Comparison of ENCODE assay signal across 15 cellular contexts in genomic region chr7:94838717-94839116, GRCh38.
DNase-seq lines count a peak whose midpoint lies in the region; FAIRE-seq and TF ChIP-seq lines count a peak whose summit lies in the region.
"Had no signal": no experiment of that assay in that cellular context is flagged by ENCODE, and none has a peak within 500 bp of the region (broad histone marks: within the 10 kb centered on the region; RNA-seq: fewer than 3 reads in every experiment).

No MANE protein-coding gene starts in this region.

- no peak overlapping the region for H2BK5ac ChIP-seq in mesenchymal stem cell (ENCODE audit: low read depth, low read length, poor library complexity, severe bottlenecking)

- no peaks in the 10 kb centered on the region for H3K4me1 ChIP-seq in HEK293 (ENCODE audit: control insufficient read depth, insufficient read depth, low read length)
- H3K4me1 ChIP-seq in endodermal cell (ENCODE audit: control insufficient read depth, insufficient read depth, low read length): no peaks in the 10 kb centered on the region
- H3K4me1 ChIP-seq in mesenchymal stem cell (ENCODE audit: control insufficient read depth, insufficient read depth, low read depth, low read length): no peaks in the 10 kb centered on the region
- H3K4me1 ChIP-seq: BLaER1 treated with 17β-estradiol and CSF1 and Interleukin-3, amounts not matched to agents 10 nM and 100 nM had no signal

- no peak overlapping the region for H4K8ac ChIP-seq in mesenchymal stem cell (ENCODE audit: low read length)

- CTCF ChIA-PET in HEK293 (lab: Yijun Ruan, JAX): interaction anchor here (0.6 kb wide), 1 partner anchor 1238 kb away, joined by 4 read pairs; no protein-coding TSS in a partner anchor

- no peak overlapping the region for H3K23ac ChIP-seq in mesenchymal stem cell (ENCODE audit: low read length in 2 of 2)

- 92 to 97% methylated on average over 2 to 3 of the region's 3 CpGs for WGBS in endodermal cell (ENCODE audit: insufficient coverage in 1 of 2, insufficient read length in 1 of 2), 2 experiments
- 100% methylated on average over 2 of the region's 3 CpGs for WGBS in mesenchymal stem cell

- no peak overlapping the region for H2BK15ac ChIP-seq in mesenchymal stem cell (ENCODE audit: low read depth, poor library complexity, severe bottlenecking)

- H3K9me3 Mint-ChIP-seq in endodermal cell: peaks cover 65% of the 10 kb centered on the region

- H2AFZ ChIP-seq in mesenchymal stem cell (ENCODE audit: low read depth, low read length): no peak overlapping the region

- no peaks in the 10 kb centered on the region for H3K27me3 ChIP-seq in endodermal cell (ENCODE audit: control insufficient read depth, insufficient read depth, low read length, poor library complexity, severe bottlenecking)
- no peaks in the 10 kb centered on the region for H3K27me3 ChIP-seq in mesenchymal stem cell (ENCODE audit: control insufficient read depth in 1 of 2, insufficient read depth in 1 of 2, low read length in 2 of 2)
- H3K27me3 ChIP-seq: BLaER1 treated with 17β-estradiol and CSF1 and Interleukin-3, amounts not matched to agents 10 nM and 100 nM had no signal

- peaks cover 4% of the 10 kb centered on the region for H3K36me3 Mint-ChIP-seq in endodermal cell (ENCODE audit: low read depth)
- H3K36me3 Mint-ChIP-seq: CD8-positive, alpha-beta T cell had no signal

- no peak overlapping the region for H3K27ac Mint-ChIP-seq in endodermal cell
- H3K27ac Mint-ChIP-seq: B cell; CD8-positive, alpha-beta T cell had no signal

- no peak overlapping the region for H4K91ac ChIP-seq in mesenchymal stem cell (ENCODE audit: low read length)

- H3K4me1 Mint-ChIP-seq in endodermal cell: peaks cover 3% of the 10 kb centered on the region
- H3K4me1 Mint-ChIP-seq: B cell had no signal

- no peak overlapping the region for H3K4me2 ChIP-seq in mesenchymal stem cell (ENCODE audit: low read length, poor library complexity, severe bottlenecking)
- H3K4me2 ChIP-seq: BLaER1 treated with 17β-estradiol and CSF1 and Interleukin-3, amounts not matched to agents 10 nM and 100 nM had no signal

- H3K9ac ChIP-seq in endodermal cell (ENCODE audit: extremely low read depth, low read length, poor library complexity, severe bottlenecking) (no peak overlapping the region), mesenchymal stem cell (ENCODE audit: low read length) (no peak overlapping the region)
- H3K9ac ChIP-seq: BLaER1 treated with 17β-estradiol and CSF1 and Interleukin-3, amounts not matched to agents 10 nM and 100 nM had no signal

- no peaks in the 10 kb centered on the region for H3K27me3 Mint-ChIP-seq in endodermal cell (ENCODE audit: insufficient read depth)
- H3K27me3 Mint-ChIP-seq: B cell had no signal

- H3K18ac ChIP-seq in mesenchymal stem cell (ENCODE audit: low read depth in 1 of 2, low read length in 2 of 2): no peak overlapping the region

- in situ Hi-C loops in ACHN (cut with HindIII; ENCODE audit: low pct_ligation_motif_present, low pct_unique_long_range_greater_than_20kb, low sequenced_read_pairs): no loop called here

- TF ChIP-seq CTCF in HEK293 (tag by site-specific recombination; IDR thresholded peaks at IDR 0.05) (no peak), endodermal cell (conservative IDR thresholded peaks at IDR 0.05) (no peak), D721Med (IDR thresholded peaks at IDR 0.05; ENCODE audit: insufficient read depth, missing control alignments) (no peak)

- no peak overlapping the region for H3K4ac ChIP-seq in mesenchymal stem cell (ENCODE audit: low read depth in 1 of 2, low read length in 2 of 2)

- no peak overlapping the region for H3K4me3 Mint-ChIP-seq in endodermal cell
- H3K4me3 Mint-ChIP-seq: B cell; CD8-positive, alpha-beta T cell had no signal

- no peak for FAIRE-seq in D721Med (lab: Jason Lieb, UNC)

- H3K4me3 ChIP-seq in HEK293 (ENCODE audit: low read depth, low read length) (no peak overlapping the region), endodermal cell (ENCODE audit: low read length) (peak overlapping the region; percentile 64), mesenchymal stem cell (ENCODE audit: insufficient read depth in 1 of 2, low read depth in 1 of 2, low read length in 2 of 2) (no peak overlapping the region)
- H3K4me3 ChIP-seq: BLaER1 treated with 17β-estradiol and CSF1 and Interleukin-3, amounts not matched to agents 10 nM and 100 nM had no signal

- no peak overlapping the region for H2BK12ac ChIP-seq in mesenchymal stem cell (ENCODE audit: low read length in 2 of 2)

- no peaks in the 10 kb centered on the region for H3K9me3 ChIP-seq in HEK293 (ENCODE audit: control insufficient read depth, insufficient read depth, low read depth, low read length)
- peaks cover 73% of the 10 kb centered on the region for H3K9me3 ChIP-seq in endodermal cell (ENCODE audit: control insufficient read depth, low read length)
- peaks cover 54% of the 10 kb centered on the region for H3K9me3 ChIP-seq in mesenchymal stem cell (ENCODE audit: control insufficient read depth, low read length)

- H2AK5ac ChIP-seq in mesenchymal stem cell (ENCODE audit: low read length, severe bottlenecking): no peak overlapping the region

- H2BK120ac ChIP-seq in mesenchymal stem cell (ENCODE audit: low read depth, low read length): no peak overlapping the region

- H3K14ac ChIP-seq in mesenchymal stem cell (ENCODE audit: low read length in 2 of 2): no peak overlapping the region

- POLR2A ChIA-PET in HEK293 (lab: Yijun Ruan, JAX): no interaction called here

- H3K79me1 ChIP-seq in mesenchymal stem cell (replicated peaks; ENCODE audit: low read length, poor library complexity, severe bottlenecking): no peaks in the 10 kb centered on the region

- no peak overlapping the region for H3K27ac ChIP-seq in HEK293 (ENCODE audit: extremely low read depth, low read depth, low read length)
- H3K27ac ChIP-seq in endodermal cell (ENCODE audit: low read depth, low read length): no peak overlapping the region
- no peak overlapping the region for H3K27ac ChIP-seq in mesenchymal stem cell (ENCODE audit: low read length, poor library complexity, severe bottlenecking)
- H3K27ac ChIP-seq: BLaER1 treated with 17β-estradiol and CSF1 and Interleukin-3, amounts not matched to agents 10 nM and 100 nM had no signal

- no peaks in the 10 kb centered on the region for H3K36me3 ChIP-seq in HEK293 (ENCODE audit: control insufficient read depth in 2 of 2, insufficient read depth in 1 of 2, low read length in 2 of 2)
- no peaks in the 10 kb centered on the region for H3K36me3 ChIP-seq in endodermal cell (ENCODE audit: control insufficient read depth, insufficient read depth, low read length)
- no peaks in the 10 kb centered on the region for H3K36me3 ChIP-seq in mesenchymal stem cell (ENCODE audit: control insufficient read depth in 1 of 2, insufficient read depth in 2 of 2, low read depth in 1 of 2, low read length in 2 of 2)
- H3K36me3 ChIP-seq: BLaER1 treated with 17β-estradiol and CSF1 and Interleukin-3, amounts not matched to agents 10 nM and 100 nM had no signal

- DNase-seq in ACHN (peak; percentile 10), astrocyte of the hippocampus (ENCODE audit: low read depth, low spot score) (peak; percentile 2), endodermal cell (no peak), D721Med (ENCODE audit: insufficient read length, low spot score) (no peak), mesenchymal stem cell (no peak), HUDEP-2 (lab: John Stamatoyannopoulos, UW; ENCODE audit: unreplicated experiment in 76 of 76) (no peak)
- DNase-seq: 8988T; CD8-positive, alpha-beta T cell; DMS79 treated with DMSO at 0.1 percent for 48 hours; GF-D8; GOT3; H7 had no signal

TF ChIP-seq in HEK293, 187 proteins besides CTCF, POLR2A, EP300 and RAD21:
- TF ChIP-seq ZNF223 (tag by site-specific recombination; IDR thresholded peaks at IDR 0.05): no peak
- peak; percentile 95 for TF ChIP-seq SETDB1 (IDR thresholded peaks at IDR 0.05; ENCODE audit: insufficient read length, low read length)
- TF ChIP-seq TRIM28 (IDR thresholded peaks at IDR 0.05; ENCODE audit: borderline replicate concordance, low read length): peak; percentile 93
- TF ChIP-seq ZNF791 (tag by site-specific recombination; IDR thresholded peaks at IDR 0.05): peak; percentile 99
- 0 out of 2 replicates have a peak, but pooled peaks have one; percentile 32 for TF ChIP-seq ZNF626 (tag by site-specific recombination; IDR thresholded peaks at IDR 0.05)
- TF ChIP-seq MYNN (tag by site-specific recombination; IDR thresholded peaks at IDR 0.05; ENCODE audit: borderline replicate concordance): no peak
- no peak for TF ChIP-seq ZNF184 (tag by site-specific recombination; IDR thresholded peaks at IDR 0.05)
TF ChIP-seq in HEK293: peak in this region for 4.

Comparison
In these comparisons a context has a peak if more than half of its experiments do, and no peak if none do; other contexts are left out.
1. DNase-seq: peak in ACHN (single experiment) and astrocyte of the hippocampus (single experiment); none in endodermal cell (single experiment), D721Med (single experiment), mesenchymal stem cell (single experiment) and HUDEP-2 (0 of 76).